14 cellular contexts compared by ENCODE assay signal in the genomic region with DNA sequence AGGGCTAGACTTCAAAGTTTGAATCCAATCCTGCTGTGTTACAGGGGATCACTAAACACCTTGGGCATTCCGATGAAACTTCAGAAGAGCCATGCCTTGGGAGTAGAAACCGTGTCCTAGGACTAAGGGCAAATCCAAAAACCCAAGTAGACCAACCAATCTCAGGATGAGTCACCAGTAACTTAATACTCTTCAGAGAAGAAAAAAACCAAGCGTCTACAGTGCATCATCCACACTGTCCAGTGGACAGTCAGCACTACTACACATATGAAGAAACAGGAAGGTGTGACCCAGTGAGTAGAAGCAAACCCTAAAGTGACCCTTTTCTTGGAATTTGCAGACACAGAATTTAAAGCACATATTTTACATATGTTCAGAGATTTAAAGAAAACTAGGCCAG. TPM values are rescaled to one million over a fixed set of nuclear protein-coding genes. Genes with fewer than 3 reads are reported as not detected.
DNase-seq lines count a peak whose midpoint lies in the region; ATAC-seq, FAIRE-seq and TF ChIP-seq lines count a peak whose summit lies in the region.
"Had no signal": no experiment of that assay in that cellular context is flagged by ENCODE, and none has a peak within 500 bp of the region (broad histone marks: within the 10 kb centered on the region; RNA-seq: fewer than 3 reads in every experiment).

No MANE protein-coding gene starts in this region.

- no peak for FAIRE-seq in K562 (lab: Jason Lieb, UNC)

- peaks cover 46% of the 10 kb centered on the region for H3K36me3 ChIP-seq in CD4-positive, CD25-positive, alpha-beta regulatory T cell (ENCODE audit: control insufficient read depth, insufficient read depth, low read length)
- H3K36me3 ChIP-seq in K562 (ENCODE audit: control insufficient read depth, insufficient read depth, low read length) (peaks cover 45% of the 10 kb centered on the region), esophagus squamous epithelium (peaks cover 12 to 77% (median 14%) of the 10 kb centered on the region in 3 donors), suprapubic skin (peaks cover 28% of the 10 kb centered on the region)

- H3K27ac ChIP-seq in CD4-positive, CD25-positive, alpha-beta regulatory T cell (ENCODE audit: insufficient read depth, low read length, poor library complexity, severe bottlenecking), result no peak overlapping the region
- no peak overlapping the region for H3K27ac ChIP-seq in K562 (ENCODE audit: extremely low read depth, low read depth, low read length)
- H3K27ac ChIP-seq in esophagus squamous epithelium, result no peak overlapping the region
- no peak overlapping the region for H3K27ac ChIP-seq in suprapubic skin
- H3K27ac ChIP-seq: lower lobe of right lung, thyroid gland had no signal

- no peak for TF ChIP-seq EP300 in K562 (IDR thresholded peaks at IDR 0.05; ENCODE audit: low read length)
- no peak for TF ChIP-seq EP300 in suprapubic skin (IDR thresholded peaks at IDR 0.05)

- no peak overlapping the region for H3K4me3 ChIP-seq in CD4-positive, CD25-positive, alpha-beta regulatory T cell (ENCODE audit: low read depth, low read length)
- no peak overlapping the region for H3K4me3 ChIP-seq in K562
- no peak overlapping the region for H3K4me3 ChIP-seq in esophagus squamous epithelium
- H3K4me3 ChIP-seq in suprapubic skin, result no peak overlapping the region
- H3K4me3 ChIP-seq: lower lobe of right lung, thyroid gland had no signal

- no peak overlapping the region for H2AFZ ChIP-seq in K562 (ENCODE audit: low read depth, low read length)

- H3K9me1 ChIP-seq in K562 (ENCODE audit: control insufficient read depth, insufficient read depth, low read length), result no peaks in the 10 kb centered on the region

- no peak overlapping the region for H3K4me3 Mint-ChIP-seq in CD4-positive, CD25-positive, alpha-beta regulatory T cell
- H3K4me3 Mint-ChIP-seq in activated T-cell treated with anti-CD3 and anti-CD28 coated beads, Interleukin-2, amount 50 U/mL, for 4 hours, result no peak overlapping the region

- BruUV-seq in K562 (replicated peaks; lab: Mats Ljungman, UMichigan), result no TSS peak

- H3K4me1 Mint-ChIP-seq in CD4-positive, CD25-positive, alpha-beta regulatory T cell, result peaks cover 0 to 18% (median 5%) of the 10 kb centered on the region in 4 donors
- H3K4me1 Mint-ChIP-seq in activated T-cell treated with anti-CD3 and anti-CD28 coated beads, Interleukin-2, amount 50 U/mL, for 4 hours (ENCODE audit: low read depth), result no peaks in the 10 kb centered on the region

- TF ChIP-seq CTCF in K562 (IDR thresholded peaks at IDR 0.05 in 2 of 3, conservative IDR thresholded peaks at IDR 0.05 in 1 of 3; ENCODE audit: insufficient read depth in 2 of 3, low read depth in 1 of 3, low read length in 3 of 3) (no peak), esophagus squamous epithelium (IDR thresholded peaks at IDR 0.05) (no peak), suprapubic skin (IDR thresholded peaks at IDR 0.05) (no peak)

- H3K27me3 Mint-ChIP-seq in CD4-positive, CD25-positive, alpha-beta regulatory T cell, result no peaks in the 10 kb centered on the region
- no peaks in the 10 kb centered on the region for H3K27me3 Mint-ChIP-seq in activated T-cell treated with anti-CD3 and anti-CD28 coated beads, Interleukin-2, amount 50 U/mL, for 4 hours (ENCODE audit: low read depth)

- no peak for ATAC-seq in CD4-positive, CD25-positive, alpha-beta regulatory T cell (ENCODE audit: low read depth in 2 of 2)
- ATAC-seq in K562, result peak; percentile 66
- ATAC-seq in activated T-cell treated with anti-CD3 and anti-CD28 coated beads, Interleukin-2, amount 50 U/mL, for 4 hours, result no peak
- ATAC-seq: lower lobe of right lung had no signal

- 46% methylated on average over 3 of the region's 3 CpGs for WGBS in K562 (ENCODE audit: insufficient coverage, low coverage, missing lambda C conversion rate)
- WGBS in esophagus squamous epithelium, 2 donors, result 81 to 88% methylated on average over 3 of the region's 3 CpGs
- 76% methylated on average over 3 of the region's 3 CpGs for WGBS in suprapubic skin

- H3K4me1 ChIP-seq in CD4-positive, CD25-positive, alpha-beta regulatory T cell (ENCODE audit: control insufficient read depth, insufficient read depth, low read length, poor library complexity, severe bottlenecking), result no peaks in the 10 kb centered on the region
- no peaks in the 10 kb centered on the region for H3K4me1 ChIP-seq in K562 (replicated peaks in 1 of 2; ENCODE audit: control insufficient read depth in 2 of 2, insufficient read depth in 2 of 2, low read length in 2 of 2)
- no peaks in the 10 kb centered on the region for H3K4me1 ChIP-seq in esophagus squamous epithelium
- H3K4me1 ChIP-seq in suprapubic skin, result no peaks in the 10 kb centered on the region
- H3K4me1 ChIP-seq: lower lobe of right lung, thyroid gland had no signal

- no peaks in the 10 kb centered on the region for H3K27me3 ChIP-seq in CD4-positive, CD25-positive, alpha-beta regulatory T cell (ENCODE audit: control insufficient read depth, insufficient read depth, low read length)
- H3K27me3 ChIP-seq in K562 (ENCODE audit: control insufficient read depth in 2 of 2, insufficient read depth in 2 of 2, low read length in 2 of 2) (no peaks in the 10 kb centered on the region), esophagus squamous epithelium (no peaks in the 10 kb centered on the region), suprapubic skin (no peaks in the 10 kb centered on the region)
- H3K27me3 ChIP-seq: thyroid gland had no signal

- H4K20me1 ChIP-seq in K562 (replicated peaks; ENCODE audit: control insufficient read depth, insufficient read depth, low read length), result no peaks in the 10 kb centered on the region

- no peak overlapping the region for H3K4me2 ChIP-seq in K562 (ENCODE audit: insufficient read depth, low read length)

- H3K79me2 ChIP-seq in K562 (ENCODE audit: control insufficient read depth, insufficient read depth, low read length), result no peaks in the 10 kb centered on the region

- no peaks in the 10 kb centered on the region for H3K9me3 Mint-ChIP-seq in CD4-positive, CD25-positive, alpha-beta regulatory T cell
- no peaks in the 10 kb centered on the region for H3K9me3 Mint-ChIP-seq in activated T-cell treated with anti-CD3 and anti-CD28 coated beads, Interleukin-2, amount 50 U/mL, for 4 hours

- intact Hi-C loops in K562 (cut with micrococcal nuclease), result no loop called here
- intact Hi-C loops in esophagus squamous epithelium (cut with DNase I), result no loop called here

- POLR2A ChIA-PET in K562 (lab: Yijun Ruan, JAX), result interaction anchor here (1.2 kb wide), 1 partner anchor 10 kb away, joined by 3 read pairs; no protein-coding TSS in a partner anchor

- DNase-seq in CD4-positive, CD25-positive, alpha-beta regulatory T cell, result no peak
- DNase-seq in HPDE6-E6E7 (ENCODE audit: extremely low spot score) (peak; percentile 98), K562 (ENCODE audit: extremely low read depth in 1 of 4, low spot score in 3 of 4) (no peak), kidney tubule cell (ENCODE audit: low spot score) (peak; percentile 59), esophagus squamous epithelium (lab: John Stamatoyannopoulos, UW) (no peak), cerebellum (ENCODE audit: low spot score) (no peak), suprapubic skin (ENCODE audit: low spot score in 2 of 2) (no peak)
- DNase-seq in activated T-cell treated with anti-CD3 and anti-CD28 coated beads, Interleukin-2, amount 50 U/mL, for 4 hours, result no peak
- DNase-seq: activated CD8-positive, alpha-beta memory T cell treated with anti-CD3 and anti-CD28 coated beads, Interleukin-2, amount 50 U/mL, for 4 hours; caudate nucleus; glutamatergic neuron; lower lobe of right lung; NCI-H1930; thyroid gland had no signal

- CTCF ChIA-PET in K562 (lab: Yijun Ruan, JAX; ENCODE audit: low intra/inter-chr PET ratio), result no interaction called here

- no peak for TF ChIP-seq RAD21 in K562 (CRISPR knock-in tag; conservative IDR thresholded peaks at IDR 0.05 in 1 of 2, IDR thresholded peaks at IDR 0.05 in 1 of 2)

- H3K27ac Mint-ChIP-seq in CD4-positive, CD25-positive, alpha-beta regulatory T cell, result peak overlapping the region in 2 of 3 donors; percentile 64 to 75

- in situ Hi-C loops in K562 (cut with MboI), result no loop called here

- H3K9me3 ChIP-seq in CD4-positive, CD25-positive, alpha-beta regulatory T cell (ENCODE audit: control insufficient read depth in 2 of 2, low read length in 2 of 2), result no peaks in the 10 kb centered on the region
- H3K9me3 ChIP-seq in K562 (replicated peaks; ENCODE audit: control insufficient read depth, insufficient read depth, low read depth, low read length) (no peaks in the 10 kb centered on the region), esophagus squamous epithelium (no peaks in the 10 kb centered on the region), suprapubic skin (no peaks in the 10 kb centered on the region)
- H3K9me3 ChIP-seq: lower lobe of right lung, thyroid gland had no signal

- H3K9ac ChIP-seq in K562 (ENCODE audit: insufficient read depth in 1 of 2, low read depth in 2 of 2, low read length in 2 of 2), result no peak overlapping the region

- no peak for TF ChIP-seq POLR2A in K562 (conservative IDR thresholded peaks at IDR 0.05)
- TF ChIP-seq POLR2A in esophagus squamous epithelium (IDR thresholded peaks at IDR 0.05), result no peak
- no peak for TF ChIP-seq POLR2A in suprapubic skin (IDR thresholded peaks at IDR 0.05)

- H3K36me3 Mint-ChIP-seq in CD4-positive, CD25-positive, alpha-beta regulatory T cell, result peaks cover 51% of the 10 kb centered on the region
- H3K36me3 Mint-ChIP-seq in activated T-cell treated with anti-CD3 and anti-CD28 coated beads, Interleukin-2, amount 50 U/mL, for 4 hours (ENCODE audit: insufficient read depth), result peaks cover 58% of the 10 kb centered on the region

RNA-seq across cellular contexts. Expression of a gene that starts 39.4 kb away (rescaled TPM):
- total RNA-seq in CD4-positive, CD25-positive, alpha-beta regulatory T cell, result 25.7 TPM
- 10 to 100 TPM; 18.9 to 25.2 (median 21.0) TPM for polyA plus RNA-seq in CD4-positive, CD25-positive, alpha-beta regulatory T cell
- 28.5 and 56.2 TPM in 2 replicates for total RNA-seq in K562 (2011; cell fraction: chromatin; rRNA removed; ENCODE audit: low replicate concordance)
- 14.8 and 19.5 TPM in 2 replicates for total RNA-seq in K562 (2011; cell fraction: nucleolus; rRNA removed)
- total RNA-seq in K562 (2011; cell fraction: nucleoplasm; rRNA removed), result 43.9 and 84.6 TPM in 2 replicates
- total RNA-seq in K562 (2014; rRNA removed) (9.4 and 10.5 TPM in 2 replicates), K562 (2014; rRNA removed; fragmentation: Illumina TruSeq; extraction: Trizol) (27.9 and 29.5 TPM in 2 replicates), K562 (2015; rRNA removed; fragmentation: Illumina TruSeq; extraction: Trizol) (22.7 and 25.7 TPM in 2 replicates), K562 (2021) (50.7 and 50.8 TPM in 2 replicates), esophagus squamous epithelium (10 to 100 TPM; 11.5 to 21.2 (median 16.6) TPM), cerebellum (28.2 TPM), suprapubic skin (10 to 100 TPM; 10.9 to 20.4 (median 17.9) TPM)
- polyA plus RNA-seq in K562 (2011; rRNA removed) (22.6 and 40.3 TPM in 2 replicates), K562 (2014; fragmentation: Illumina TruSeq; extraction: Trizol) (51.0 and 51.2 TPM in 2 replicates), K562 (2014; fragmentation: Nextera tagmentation; extraction: Ambion mirVana) (1 to 10 TPM; 3.4 to 8.4 TPM), K562 (2014; rRNA removed) (32.7 and 34.3 TPM in 2 replicates)
- polyA plus RNA-seq in K562 (2011; cell fraction: cytosol; rRNA removed), result 18.5 and 29.2 TPM in 2 replicates
- polyA plus RNA-seq in K562 (2011; cell fraction: nucleus; rRNA removed), result 22.9 and 26.1 TPM in 2 replicates
- polyA plus RNA-seq in K562 (2012), result 41.2 and 44.4 TPM in 2 replicates
- polyA minus RNA-seq in K562 (2011; rRNA and poly(A)+ RNA removed), result 25.1 and 32.6 TPM in 2 replicates
- polyA minus RNA-seq in K562 (2011; cell fraction: cytosol; rRNA and poly(A)+ RNA removed), result 23.1 and 26.0 TPM in 2 replicates
- 12.1 and 20.3 TPM in 2 replicates for polyA minus RNA-seq in K562 (2011; cell fraction: nucleus; rRNA and poly(A)+ RNA removed)
- 10 to 100 TPM; 34.8 to 39.1 (median 35.9) TPM for total RNA-seq in activated T-cell treated with anti-CD3 and anti-CD28 coated beads, Interleukin-2, amount 50 U/mL, for 4 hours

RNA-seq across cellular contexts. Expression of a gene that starts 40.1 kb away (rescaled TPM):
- 21.9 TPM for total RNA-seq in CD4-positive, CD25-positive, alpha-beta regulatory T cell
- polyA plus RNA-seq in CD4-positive, CD25-positive, alpha-beta regulatory T cell, result 10 to 100 TPM; 11.3 to 13.2 (median 12.5) TPM
- 15.9 and 20.0 TPM in 2 replicates for total RNA-seq in K562 (2011; cell fraction: chromatin; rRNA removed; ENCODE audit: low replicate concordance)
- total RNA-seq in K562 (2011; cell fraction: nucleolus; rRNA removed), result 9.2 and 10.4 TPM in 2 replicates
- total RNA-seq in K562 (2011; cell fraction: nucleoplasm; rRNA removed), result 21.1 and 38.6 TPM in 2 replicates
- 5.3 and 8.0 TPM in 2 replicates for total RNA-seq in K562 (2014; rRNA removed)
- 6.9 and 7.5 TPM in 2 replicates for total RNA-seq in K562 (2014; rRNA removed; fragmentation: Illumina TruSeq; extraction: Trizol)
- total RNA-seq in K562 (2015; rRNA removed; fragmentation: Illumina TruSeq; extraction: Trizol), result 6.4 and 7.4 TPM in 2 replicates
- 6.7 and 7.3 TPM in 2 replicates for total RNA-seq in K562 (2021)
- 5.7 and 7.6 TPM in 2 replicates for polyA plus RNA-seq in K562 (2011; rRNA removed)
- 3.0 and 3.8 TPM in 2 replicates for polyA plus RNA-seq in K562 (2011; cell fraction: cytosol; rRNA removed)
- 5.7 and 8.3 TPM in 2 replicates for polyA plus RNA-seq in K562 (2011; cell fraction: nucleus; rRNA removed)
- polyA plus RNA-seq in K562 (2012), result 3.6 and 4.6 TPM in 2 replicates
- 3.8 and 4.2 TPM in 2 replicates for polyA plus RNA-seq in K562 (2014; fragmentation: Illumina TruSeq; extraction: Trizol)
- 1 to 10 TPM; 1.1 to 1.9 TPM for polyA plus RNA-seq in K562 (2014; fragmentation: Nextera tagmentation; extraction: Ambion mirVana)
- polyA plus RNA-seq in K562 (2014; rRNA removed), result 4.3 and 5.4 TPM in 2 replicates
- 12.2 and 15.9 TPM in 2 replicates for polyA minus RNA-seq in K562 (2011; rRNA and poly(A)+ RNA removed)
- polyA minus RNA-seq in K562 (2011; cell fraction: cytosol; rRNA and poly(A)+ RNA removed), result 3.1 and 6.3 TPM in 2 replicates
- polyA minus RNA-seq in K562 (2011; cell fraction: nucleus; rRNA and poly(A)+ RNA removed), result 9.6 and 11.8 TPM in 2 replicates
- total RNA-seq in esophagus squamous epithelium, result 10 to 100 TPM; 18.4 to 33.2 (median 21.4) TPM
- total RNA-seq in activated T-cell treated with anti-CD3 and anti-CD28 coated beads, Interleukin-2, amount 50 U/mL, for 4 hours, result 10 to 100 TPM; 15.9 to 17.9 (median 17.3) TPM
- total RNA-seq in cerebellum, result 26.9 TPM
- total RNA-seq in suprapubic skin, result 10 to 100 TPM; 17.0 to 21.6 (median 19.1) TPM

Comparison
In these comparisons a context has a peak if more than half of its experiments do, and no peak if none do; other contexts are left out.
1. DNase-seq: peak in HPDE6-E6E7 (single experiment) and kidney tubule cell (single experiment); none in CD4-positive, CD25-positive, alpha-beta regulatory T cell (0 of 3), K562 (0 of 4), esophagus squamous epithelium (single experiment), activated T-cell treated with anti-CD3 and anti-CD28 coated beads, Interleukin-2, amount 50 U/mL, for 4 hours (single experiment), cerebellum (single experiment) and suprapubic skin (0 of 2).